In the genomic region with DNA sequence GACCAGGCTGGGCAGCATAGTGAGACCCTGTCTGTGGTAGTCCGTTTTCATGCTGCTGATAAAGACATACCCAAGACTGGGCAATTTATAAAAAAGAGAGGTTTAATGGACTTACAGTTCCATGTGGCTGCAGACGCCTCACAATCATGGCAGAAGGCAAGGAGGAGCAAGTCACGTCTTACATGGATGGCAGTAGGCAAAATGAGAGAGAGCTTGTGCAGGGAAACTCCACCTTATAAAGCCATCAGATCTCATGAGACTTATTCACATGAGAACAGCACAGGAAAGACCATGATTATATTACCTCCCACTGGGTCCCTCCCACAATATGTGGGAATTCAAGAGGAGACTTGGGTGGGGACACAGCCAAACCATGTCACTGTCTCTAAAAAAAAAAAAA, we compare ENCODE assay signal across 7 cellular contexts. TPM values are rescaled to one million over a fixed set of nuclear protein-coding genes. Genes with fewer than 3 reads are reported as not detected.
DNase-seq lines count a peak whose midpoint lies in the region; ATAC-seq and TF ChIP-seq lines count a peak whose summit lies in the region.
"Not testable (repeated sequence)": the region's sequence is repeated elsewhere in the genome, so short reads cannot be mapped to it uniquely, and the experiment has no call there.

No MANE protein-coding gene starts in this region.

- not testable (repeated sequence) for H3K27ac ChIP-seq in CD4-positive, alpha-beta memory T cell (ENCODE audit: low read depth, low read length)
- peak overlapping the region in 5 of 8 donors; percentile 54 to 80 (median 64) for H3K27ac ChIP-seq in spleen

- not testable (repeated sequence) for DNase-seq in CD4-positive, alpha-beta memory T cell; T-helper 17 cell; activated CD4-positive, alpha-beta memory T cell treated with anti-CD3 and anti-CD28 coated beads, Interleukin-2, amount 10 ng/mL, durations not matched to agents 7 days and 5 days; activated naive CD8-positive, alpha-beta T cell treated with anti-CD3 and anti-CD28 coated beads, Interleukin-2, amount 10 ng/mL, durations not matched to agents 7 days and 5 days; immature natural killer cell; spleen

- not testable (repeated sequence) for TF ChIP-seq POLR2A in spleen (IDR thresholded peaks at IDR 0.05)

- not testable (repeated sequence) for TF ChIP-seq CTCF in spleen (IDR thresholded peaks at IDR 0.05 in 8 of 11, conservative IDR thresholded peaks at IDR 0.05 in 3 of 11)

- H3K27me3 Mint-ChIP-seq in CD4-positive, alpha-beta memory T cell; T-helper 17 cell; activated CD4-positive, alpha-beta memory T cell treated with anti-CD3 and anti-CD28 coated beads, Interleukin-2, amount 10 ng/mL, durations not matched to agents 7 days and 5 days; activated T-helper 17 cell treated with anti-CD3 and anti-CD28 coated beads, Interleukin-2, amount 50 U/mL, for 72 hours; activated naive CD8-positive, alpha-beta T cell treated with anti-CD3 and anti-CD28 coated beads, Interleukin-2, amount 10 ng/mL, durations not matched to agents 7 days and 5 days; immature natural killer cell (ENCODE audit: low read depth in 3 of 3): not testable (repeated sequence)

- H3K9me3 ChIP-seq in CD4-positive, alpha-beta memory T cell (ENCODE audit: control insufficient read depth in 1 of 2, low read length in 2 of 2); T-helper 17 cell (ENCODE audit: control insufficient read depth, low read length, poor library complexity, severe bottlenecking); spleen: not testable (repeated sequence)

- peaks cover 62 to 83% (median 72%) of the 10 kb centered on the region in 4 donors for H3K4me1 Mint-ChIP-seq in CD4-positive, alpha-beta memory T cell
- peaks cover 53% of the 10 kb centered on the region for H3K4me1 Mint-ChIP-seq in T-helper 17 cell
- peaks cover 58% of the 10 kb centered on the region for H3K4me1 Mint-ChIP-seq in activated CD4-positive, alpha-beta memory T cell treated with anti-CD3 and anti-CD28 coated beads, Interleukin-2, amount 10 ng/mL, durations not matched to agents 7 days and 5 days
- peaks cover 57% of the 10 kb centered on the region for H3K4me1 Mint-ChIP-seq in activated T-helper 17 cell treated with anti-CD3 and anti-CD28 coated beads, Interleukin-2, amount 50 U/mL, for 72 hours
- peaks cover 41% of the 10 kb centered on the region for H3K4me1 Mint-ChIP-seq in activated naive CD8-positive, alpha-beta T cell treated with anti-CD3 and anti-CD28 coated beads, Interleukin-2, amount 10 ng/mL, durations not matched to agents 7 days and 5 days
- H3K4me1 Mint-ChIP-seq in immature natural killer cell = peaks cover 75 to 91% of the 10 kb centered on the region in 2 donors

- not testable (repeated sequence) for ATAC-seq in T-helper 17 cell; activated T-helper 17 cell treated with anti-CD3 and anti-CD28 coated beads, Interleukin-2, amount 50 U/mL, for 72 hours (replicated peaks); activated naive CD8-positive, alpha-beta T cell treated with anti-CD3 and anti-CD28 coated beads, Interleukin-2, amount 10 ng/mL, durations not matched to agents 7 days and 5 days (ENCODE audit: low read depth)

- H3K27ac Mint-ChIP-seq in CD4-positive, alpha-beta memory T cell = peak overlapping the region; percentile 79 to 95 (median 86)
- H3K27ac Mint-ChIP-seq in T-helper 17 cell = peak overlapping the region; percentile 82
- H3K27ac Mint-ChIP-seq in activated CD4-positive, alpha-beta memory T cell treated with anti-CD3 and anti-CD28 coated beads, Interleukin-2, amount 10 ng/mL, durations not matched to agents 7 days and 5 days = peak overlapping the region; percentile 74
- peak overlapping the region; percentile 78 for H3K27ac Mint-ChIP-seq in activated T-helper 17 cell treated with anti-CD3 and anti-CD28 coated beads, Interleukin-2, amount 50 U/mL, for 72 hours
- H3K27ac Mint-ChIP-seq in activated naive CD8-positive, alpha-beta T cell treated with anti-CD3 and anti-CD28 coated beads, Interleukin-2, amount 10 ng/mL, durations not matched to agents 7 days and 5 days = peak overlapping the region; percentile 47
- H3K27ac Mint-ChIP-seq in immature natural killer cell = peak overlapping the region; percentile 82 to 94 (median 86)

- not testable (repeated sequence) for H3K4me3 ChIP-seq in CD4-positive, alpha-beta memory T cell (ENCODE audit: low read length in 2 of 2); spleen

- not testable (repeated sequence) for H3K36me3 ChIP-seq in CD4-positive, alpha-beta memory T cell (ENCODE audit: insufficient read depth, low read length)
- H3K36me3 ChIP-seq in spleen = peaks cover 0 to 42% (median 10%) of the 10 kb centered on the region in 6 donors

- intact Hi-C loops in CD4-positive, alpha-beta memory T cell (cut with micrococcal nuclease); spleen (cut with DNase I; ENCODE audit: low total_unique reads): not testable (repeated sequence)

- peaks cover 73% of the 10 kb centered on the region for H3K4me1 ChIP-seq in CD4-positive, alpha-beta memory T cell (ENCODE audit: insufficient read depth, low read length)
- H3K4me1 ChIP-seq in spleen = peaks cover 10 to 87% (median 40%) of the 10 kb centered on the region in 6 donors

- peaks cover 27 to 37% of the 10 kb centered on the region in 2 donors for H3K36me3 Mint-ChIP-seq in CD4-positive, alpha-beta memory T cell
- not testable (repeated sequence) for H3K36me3 Mint-ChIP-seq in T-helper 17 cell (ENCODE audit: low read depth)
- H3K36me3 Mint-ChIP-seq in activated CD4-positive, alpha-beta memory T cell treated with anti-CD3 and anti-CD28 coated beads, Interleukin-2, amount 10 ng/mL, durations not matched to agents 7 days and 5 days (ENCODE audit: low read depth) = peaks cover 75% of the 10 kb centered on the region
- H3K36me3 Mint-ChIP-seq in activated T-helper 17 cell treated with anti-CD3 and anti-CD28 coated beads, Interleukin-2, amount 50 U/mL, for 72 hours (ENCODE audit: low read depth) = peaks cover 44% of the 10 kb centered on the region
- H3K36me3 Mint-ChIP-seq in activated naive CD8-positive, alpha-beta T cell treated with anti-CD3 and anti-CD28 coated beads, Interleukin-2, amount 10 ng/mL, durations not matched to agents 7 days and 5 days = peaks cover 62% of the 10 kb centered on the region
- peaks cover 5 to 15% (median 10%) of the 10 kb centered on the region in 3 donors for H3K36me3 Mint-ChIP-seq in immature natural killer cell

- 92 to 98% (median 96%) methylated on average over 3 of the region's 3 CpGs for WGBS in spleen, 5 donors

- H3K27me3 ChIP-seq in CD4-positive, alpha-beta memory T cell (ENCODE audit: insufficient read depth, low read length); spleen (replicated peaks in 1 of 7): not testable (repeated sequence)

- POLR2A ChIA-PET in CD4-positive, alpha-beta memory T cell (lab: Charles Lee; ENCODE audit: partially characterized antibody) = interaction anchor here (0.9 to 1.5 kb wide), 4 partner anchors 17 to 28 kb away, joined by 3 to 4 read pairs (median 3); no protein-coding TSS in a partner anchor
- POLR2A ChIA-PET in activated CD4-positive, alpha-beta memory T cell treated with anti-CD3 and anti-CD28 coated beads, Interleukin-2, amount 10 ng/mL, durations not matched to agents 7 days and 5 days (lab: Charles Lee) = interaction anchor here (1.7 kb wide), 1 partner anchor 12 kb away, joined by 6 read pairs; no protein-coding TSS in a partner anchor
- POLR2A ChIA-PET in activated naive CD8-positive, alpha-beta T cell treated with anti-CD3 and anti-CD28 coated beads, Interleukin-2, amount 10 ng/mL, durations not matched to agents 7 days and 5 days (lab: Charles Lee) = not testable (repeated sequence)

- CTCF ChIA-PET in CD4-positive, alpha-beta memory T cell (lab: Charles Lee; ENCODE audit: partially characterized antibody) = interaction anchor here (3.1 to 21.4 kb wide), 2 partner anchors 15 to 25 kb away, joined by 13 to 250 read pairs; partner anchors contain the start of gene TRAF5
- CTCF ChIA-PET in activated CD4-positive, alpha-beta memory T cell treated with anti-CD3 and anti-CD28 coated beads, Interleukin-2, amount 10 ng/mL, durations not matched to agents 7 days and 5 days (lab: Charles Lee) = interaction anchor here (1.0 to 1.4 kb wide), 3 partner anchors 15 to 125 kb away, joined by 3 to 6 read pairs (median 6); no protein-coding TSS in a partner anchor

- H3K9me3 Mint-ChIP-seq in CD4-positive, alpha-beta memory T cell; activated T-helper 17 cell treated with anti-CD3 and anti-CD28 coated beads, Interleukin-2, amount 50 U/mL, for 72 hours; immature natural killer cell: not testable (repeated sequence)
- peaks cover 15% of the 10 kb centered on the region for H3K9me3 Mint-ChIP-seq in activated CD4-positive, alpha-beta memory T cell treated with anti-CD3 and anti-CD28 coated beads, Interleukin-2, amount 10 ng/mL, durations not matched to agents 7 days and 5 days
- peaks cover 12% of the 10 kb centered on the region for H3K9me3 Mint-ChIP-seq in activated naive CD8-positive, alpha-beta T cell treated with anti-CD3 and anti-CD28 coated beads, Interleukin-2, amount 10 ng/mL, durations not matched to agents 7 days and 5 days

- H3K4me3 Mint-ChIP-seq in CD4-positive, alpha-beta memory T cell = peak overlapping the region in 7 of 8 donors; percentile 64 to 79 (median 71)
- H3K4me3 Mint-ChIP-seq in T-helper 17 cell (peak overlapping the region; percentile 32), immature natural killer cell (peak overlapping the region; percentile 71 to 84 (median 73))
- H3K4me3 Mint-ChIP-seq in activated CD4-positive, alpha-beta memory T cell treated with anti-CD3 and anti-CD28 coated beads, Interleukin-2, amount 10 ng/mL, durations not matched to agents 7 days and 5 days = peak overlapping the region; percentile 21
- peak overlapping the region; percentile 75 for H3K4me3 Mint-ChIP-seq in activated T-helper 17 cell treated with anti-CD3 and anti-CD28 coated beads, Interleukin-2, amount 50 U/mL, for 72 hours
- H3K4me3 Mint-ChIP-seq in activated naive CD8-positive, alpha-beta T cell treated with anti-CD3 and anti-CD28 coated beads, Interleukin-2, amount 10 ng/mL, durations not matched to agents 7 days and 5 days = peak overlapping the region; percentile 20

RNA-seq across cellular contexts. Expression of gene TRAF5, which starts 25.4 kb away (rescaled TPM):
- total RNA-seq in CD4-positive, alpha-beta memory T cell = 10 to 100 TPM; 80.2 to 95.1 TPM
- 10 to 100 TPM; 22.5 to 36.9 TPM for polyA plus RNA-seq in CD4-positive, alpha-beta memory T cell
- total RNA-seq in T-helper 17 cell = 10 to 100 TPM; 52.3 to 59.9 TPM
- total RNA-seq in activated CD4-positive, alpha-beta memory T cell treated with anti-CD3 and anti-CD28 coated beads, Interleukin-2, amount 10 ng/mL, durations not matched to agents 7 days and 5 days = 10 to 100 TPM; 67.9 to 68.4 TPM
- 10 to 100 TPM; 50.7 to 54.8 TPM for total RNA-seq in activated T-helper 17 cell treated with anti-CD3 and anti-CD28 coated beads, Interleukin-2, amount 50 U/mL, for 72 hours
- 10 to 100 TPM; 82.2 to 84.0 TPM for total RNA-seq in activated naive CD8-positive, alpha-beta T cell treated with anti-CD3 and anti-CD28 coated beads, Interleukin-2, amount 10 ng/mL, durations not matched to agents 7 days and 5 days
- polyA plus RNA-seq in immature natural killer cell = 10 to 100 TPM; 19.6 to 37.0 (median 21.8) TPM
- 10 to 100 TPM; 44.3 to 69.6 (median 53.6) TPM for total RNA-seq in spleen
- polyA plus RNA-seq in spleen = 10 to 100 TPM; 34.9 to 59.4 (median 39.3) TPM

Comparison
In these comparisons a context has a peak if more than half of its experiments do, and no peak if none do; other contexts are left out.
1. H3K4me3 Mint-ChIP-seq: peak in every context shown above with its lines; median percentile 75 in activated T-helper 17 cell treated with anti-CD3 and anti-CD28 coated beads, Interleukin-2, amount 50 U/mL, for 72 hours; 73 in immature natural killer cell; 71 in CD4-positive, alpha-beta memory T cell; 32 in T-helper 17 cell; 21 in activated CD4-positive, alpha-beta memory T cell treated with anti-CD3 and anti-CD28 coated beads, Interleukin-2, amount 10 ng/mL, durations not matched to agents 7 days and 5 days; 20 in activated naive CD8-positive, alpha-beta T cell treated with anti-CD3 and anti-CD28 coated beads, Interleukin-2, amount 10 ng/mL, durations not matched to agents 7 days and 5 days.